ENCODE assay signal across 8 cellular contexts in the genomic region with DNA sequence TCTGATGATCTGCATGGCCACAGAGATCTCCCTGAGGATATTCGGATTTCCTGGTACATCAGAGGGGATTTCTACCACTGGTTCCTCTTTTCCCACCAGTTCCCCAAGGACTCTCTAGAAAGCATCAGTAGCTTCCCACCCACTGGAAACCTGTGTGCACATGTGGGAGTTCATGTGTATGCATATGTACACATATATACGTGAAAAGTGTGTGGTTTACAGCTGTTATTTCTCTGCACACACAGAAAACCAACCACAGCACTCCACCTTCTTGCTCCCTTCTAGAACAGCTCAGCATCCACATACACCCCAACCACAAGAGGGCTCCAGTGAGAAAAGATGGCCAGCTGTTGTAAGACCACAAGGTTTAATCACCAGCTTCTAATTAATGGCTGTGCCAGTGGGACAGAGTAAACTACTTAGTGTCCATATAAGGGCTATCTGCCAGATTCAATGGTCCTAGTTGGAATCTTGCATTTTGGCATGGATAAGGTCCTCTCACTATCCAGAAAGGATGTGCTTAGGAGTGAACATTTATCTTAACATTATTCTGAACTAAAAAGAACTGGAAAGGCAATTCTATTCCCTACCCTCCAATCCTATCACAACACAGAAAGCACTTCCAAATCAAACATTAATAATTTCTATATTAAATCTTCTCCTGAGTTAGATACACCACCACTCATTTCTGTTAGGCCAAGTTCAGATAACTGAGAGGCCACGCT. TPM values are rescaled to one million over a fixed set of nuclear protein-coding genes. Genes with fewer than 3 reads are reported as not detected.
DNase-seq lines count a peak whose midpoint lies in the region; ATAC-seq and TF ChIP-seq lines count a peak whose summit lies in the region.

No MANE protein-coding gene starts in this region.

- H4K20me1 ChIP-seq in SK-N-SH (ENCODE audit: insufficient read depth) = no peaks in the 10 kb centered on the region

- no peak overlapping the region for H3K4me2 ChIP-seq in SK-N-SH

- peaks cover 16% of the 10 kb centered on the region for H3F3A ChIP-seq in SK-N-SH (replicated peaks; ENCODE audit: insufficient read depth)

- H3K9me3 ChIP-seq in SK-N-SH (no peaks in the 10 kb centered on the region), body of pancreas (no peaks in the 10 kb centered on the region), ovary (no peaks in the 10 kb centered on the region)

- H3K4me3 ChIP-seq in SK-N-SH (ENCODE audit: low read depth in 2 of 2, low read length in 1 of 2) (no peak overlapping the region), body of pancreas (no peak overlapping the region), ovary (no peak overlapping the region)

- H3K36me3 ChIP-seq in SK-N-SH (replicated peaks in 1 of 2; ENCODE audit: control insufficient read depth in 1 of 2, insufficient read depth in 2 of 2, low read length in 1 of 2) (peaks cover 62 to 66% of the 10 kb centered on the region in 2 experiments), body of pancreas (replicated peaks in 1 of 2; ENCODE audit: insufficient read depth in 1 of 2, low read depth in 2 of 2) (peaks cover 7 to 13% of the 10 kb centered on the region in 2 donors), ovary (no peaks in the 10 kb centered on the region)

- POLR2A ChIA-PET in SK-N-SH (lab: Yijun Ruan, JAX) = no interaction called here

- H3K27me3 ChIP-seq in SK-N-SH (ENCODE audit: insufficient read depth) (no peaks in the 10 kb centered on the region), body of pancreas (no peaks in the 10 kb centered on the region), ovary (no peaks in the 10 kb centered on the region)

- intact Hi-C loops in body of pancreas (cut with DNase I) = loop anchor here (10.0 kb wide), 1 partner anchor 198 kb away; no protein-coding TSS in a partner anchor
- intact Hi-C loops in ovary (cut with DNase I) = loop anchor here in 1 of 4 donors (5.0 kb wide), 1 partner anchor 186 kb away; a partner anchor contains a TSS

- WGBS in SK-N-SH (ENCODE audit: low lambda C conversion rate) = 81% methylated on average over 3 of the region's 3 CpGs
- WGBS in body of pancreas, 2 donors = 64 to 75% methylated on average over 3 of the region's 3 CpGs
- WGBS in ovary, 3 donors = 81 to 91% (median 86%) methylated on average over 3 of the region's 3 CpGs

- no peaks in the 10 kb centered on the region for H3K9me2 ChIP-seq in SK-N-SH

- H3K9ac ChIP-seq in SK-N-SH = no peak overlapping the region

- TF ChIP-seq EP300 in SK-N-SH (IDR thresholded peaks at IDR 0.05; ENCODE audit: borderline replicate concordance in 1 of 2, low read depth in 1 of 2, low read length in 1 of 2) = no peak
- TF ChIP-seq EP300 in ovary (IDR thresholded peaks at IDR 0.05) = no peak

- CTCF ChIA-PET in SK-N-SH (lab: Yijun Ruan, JAX) = interaction anchor here (0.6 to 16.9 kb wide), 15 partner anchors 9 to 253 kb away, joined by 3 to 111 read pairs (median 4); a partner anchor contains a TSS

- peak; percentile 58 for TF ChIP-seq CTCF in SK-N-SH (IDR thresholded peaks at IDR 0.05)
- peak in 6 of 7 experiments; percentile 20 to 55 (median 50) for TF ChIP-seq CTCF in body of pancreas (IDR thresholded peaks at IDR 0.05)
- TF ChIP-seq CTCF in ovary (IDR thresholded peaks at IDR 0.05) = no peak

- peak; percentile 56 for TF ChIP-seq RAD21 in SK-N-SH (IDR thresholded peaks at IDR 0.05; ENCODE audit: low read length)

- no peak for ATAC-seq in body of pancreas
- ATAC-seq in stimulated activated naive CD8-positive, alpha-beta T cell treated with anti-CD3 and anti-CD28 coated beads, Interleukin-15, Interleukin-2, amounts not matched to agents 100 U/mL and 50 U/mL, for 24 hours = peak; percentile 69

- H3K27ac ChIP-seq in SK-N-SH (ENCODE audit: low read depth in 2 of 2, low read length in 1 of 2) = no peak overlapping the region
- no peak overlapping the region for H3K27ac ChIP-seq in body of pancreas
- H3K27ac ChIP-seq in ovary = no peak overlapping the region

- H3K4me1 ChIP-seq in SK-N-SH (ENCODE audit: control insufficient read depth in 1 of 2, insufficient read depth in 2 of 2, low read depth in 1 of 2, low read length in 1 of 2) = peaks cover 0 to 14% of the 10 kb centered on the region in 2 experiments; a peak in 1 of 4 replicates
- peaks cover 17% of the 10 kb centered on the region for H3K4me1 ChIP-seq in body of pancreas
- peaks cover 1% of the 10 kb centered on the region for H3K4me1 ChIP-seq in ovary (ENCODE audit: insufficient read depth)

- H3K79me2 ChIP-seq in SK-N-SH (ENCODE audit: insufficient read depth) = peaks cover 29% of the 10 kb centered on the region

- no peak overlapping the region for H2AFZ ChIP-seq in SK-N-SH (ENCODE audit: low read depth)

- peak; percentile 56 for DNase-seq in NCI-H510A treated with DMSO at 0.1 percent for 48 hours (lab: John Stamatoyannopoulos, UW)
- no peak for DNase-seq in NCI-H510A (lab: John Stamatoyannopoulos, UW)
- DNase-seq in LHCN-M2 (ENCODE audit: low read depth) = peak; percentile 90
- peak; percentile 45 for DNase-seq in SK-N-SH
- peak in 2 of 4 donors; percentile 45 to 64 for DNase-seq in body of pancreas
- peak; percentile 76 for DNase-seq in left kidney (ENCODE audit: low read depth, low spot score)
- peak; percentile 47 for DNase-seq in stimulated activated naive CD8-positive, alpha-beta T cell treated with anti-CD3 and anti-CD28 coated beads, Interleukin-15, Interleukin-2, amounts not matched to agents 100 U/mL and 50 U/mL, for 24 hours
- DNase-seq in ovary = no peak

- TF ChIP-seq POLR2A in body of pancreas (IDR thresholded peaks at IDR 0.05) = no peak
- TF ChIP-seq POLR2A in ovary (IDR thresholded peaks at IDR 0.05) = no peak

TF ChIP-seq in SK-N-SH, 30 proteins besides CTCF, POLR2A, EP300 and RAD21:
- no peak for TF ChIP-seq YY1 (IDR thresholded peaks at IDR 0.05; ENCODE audit: low read depth)
- peak; percentile 58 for TF ChIP-seq SMC3 (IDR thresholded peaks at IDR 0.05; ENCODE audit: low read depth, low read length)

RNA-seq across cellular contexts. Expression of a gene that starts 24.1 kb away (rescaled TPM):
- 8.1 and 8.7 TPM in 2 replicates for total RNA-seq in LHCN-M2 (2014; rRNA removed)
- 2.3 TPM for polyA plus RNA-seq in LHCN-M2 (2012)
- polyA plus RNA-seq in SK-N-SH (2012; rRNA removed) = 5.8 and 6.0 TPM in 2 replicates
- 2.4 and 3.7 TPM in 2 replicates for polyA plus RNA-seq in SK-N-SH (2012; cell fraction: cytosol; rRNA removed)
- 2.9 and 3.2 TPM in 2 replicates for polyA plus RNA-seq in SK-N-SH (2012; cell fraction: nucleus; rRNA removed)
- not detected for total RNA-seq in body of pancreas
- total RNA-seq in ovary = under 1 TPM in 6 of 7 donors, not detected in 1; 0.15 to 0.87 (median 0.41) TPM
- under 1 TPM; 0.12 to 0.18 TPM for polyA plus RNA-seq in ovary

RNA-seq across cellular contexts. Expression of a gene that starts 33.4 kb away (rescaled TPM):
- total RNA-seq in LHCN-M2 (2014; rRNA removed) (not detected in 2 replicates), body of pancreas (1 to 10 TPM in 1 of 2 donors, not detected in 1; 1.3 TPM), ovary (10 to 100 TPM in 1 of 7 donors, 1 to 10 TPM in 1, under 1 TPM in 3, not detected in 2; 0.52 to 15.5 (median 0.89) TPM)
- polyA plus RNA-seq in LHCN-M2 (2012) = not detected
- polyA plus RNA-seq in SK-N-SH (2012; rRNA removed) (0.05 TPM in 2 replicates), ovary (under 1 TPM in 1 of 2 donors, not detected in 1; 0.06 TPM)
- polyA plus RNA-seq in SK-N-SH (2012; cell fraction: cytosol; rRNA removed) = 0.03 and 0.05 TPM in 2 replicates
- 0.48 and 0.55 TPM in 2 replicates for polyA plus RNA-seq in SK-N-SH (2012; cell fraction: nucleus; rRNA removed)

RNA-seq across cellular contexts. Expression of a gene that starts 41.9 kb away (rescaled TPM):
- total RNA-seq in LHCN-M2 (2014; rRNA removed) = not detected in 2 replicates
- polyA plus RNA-seq in LHCN-M2 (2012) = 0.18 TPM
- not detected in 2 replicates for polyA plus RNA-seq in SK-N-SH (2012; rRNA removed)
- polyA plus RNA-seq in SK-N-SH (2012; cell fraction: cytosol; rRNA removed) = not detected in 2 replicates
- polyA plus RNA-seq in SK-N-SH (2012; cell fraction: nucleus; rRNA removed) = not detected in 2 replicates
- total RNA-seq in body of pancreas = 1 to 10 TPM; 1.3 to 1.6 TPM
- total RNA-seq in ovary = 1 to 10 TPM in 4 of 7 donors, under 1 TPM in 3; 0.35 to 7.6 (median 1.2) TPM
- 1 to 10 TPM; 2.5 to 6.5 TPM for polyA plus RNA-seq in ovary

RNA-seq across cellular contexts. Expression of a gene that starts 49.8 kb away (rescaled TPM):
- total RNA-seq in LHCN-M2 (2014; rRNA removed) (36.9 and 37.0 TPM in 2 replicates), body of pancreas (10 to 100 TPM; 28.8 to 31.3 TPM), ovary (10 to 100 TPM; 10.3 to 45.9 (median 19.0) TPM)
- polyA plus RNA-seq in LHCN-M2 (2012) = 43.6 TPM
- polyA plus RNA-seq in SK-N-SH (2012; rRNA removed) (14.5 and 17.3 TPM in 2 replicates), ovary (10 to 100 TPM in 1 of 2 donors, 1 to 10 TPM in 1; 5.1 to 14.2 TPM)
- polyA plus RNA-seq in SK-N-SH (2012; cell fraction: cytosol; rRNA removed) = 3.9 and 6.9 TPM in 2 replicates
- polyA plus RNA-seq in SK-N-SH (2012; cell fraction: nucleus; rRNA removed) = 95.2 and 113 TPM in 2 replicates

Comparison
In these comparisons a context has a peak if more than half of its experiments do, and no peak if none do; other contexts are left out.
1. DNase-seq: peak in NCI-H510A treated with DMSO at 0.1 percent for 48 hours (single experiment), LHCN-M2 (single experiment), SK-N-SH (single experiment), left kidney (single experiment) and stimulated activated naive CD8-positive, alpha-beta T cell treated with anti-CD3 and anti-CD28 coated beads, Interleukin-15, Interleukin-2, amounts not matched to agents 100 U/mL and 50 U/mL, for 24 hours (single experiment); none in NCI-H510A (single experiment) and ovary (0 of 5).
2. CTCF ChIP-seq: peak in SK-N-SH (single experiment) and body of pancreas (6 of 7); none in ovary (0 of 3).